ENCODE assay signal across 27 cellular contexts in genomic region chrX:19581786-19582185, GRCh38.
"Had no signal": no experiment of that assay in that cellular context is flagged by ENCODE, and none has a peak within 500 bp of the region (broad histone marks: within the 10 kb centered on the region; RNA-seq: fewer than 3 reads in every experiment).

No MANE protein-coding gene starts in this region.

- ATAC-seq: activated CD8-positive, alpha-beta memory T cell treated with anti-CD3 and anti-CD28 coated beads, Interleukin-2, amount 10 ng/mL, durations not matched to agents 7 days and 5 days; Panc1; SK-N-SH treated with all-trans-retinoic acid at 6 μM for 48 hours; T-cell; T-helper 17 cell had no signal

- H3K9me3 Mint-ChIP-seq: activated B cell treated with CpG ODN at 0.5 μM for 24 hours; activated CD4-positive, alpha-beta memory T cell treated with anti-CD3 and anti-CD28 coated beads, Interleukin-2, amount 10 ng/mL, durations not matched to agents 7 days and 5 days; activated naive CD4-positive, alpha-beta T cell treated with anti-CD3 and anti-CD28 coated beads, Interleukin-2, amount 10 ng/mL, durations not matched to agents 7 days and 5 days; activated T-cell treated with anti-CD3 and anti-CD28 coated beads, Interleukin-2, amount 50 U/mL, for 72 hours; T-cell had no signal

- H3K27me3 Mint-ChIP-seq: activated B cell treated with CpG ODN at 0.5 μM for 24 hours; activated CD4-positive, alpha-beta memory T cell treated with anti-CD3 and anti-CD28 coated beads, Interleukin-2, amount 10 ng/mL, durations not matched to agents 7 days and 5 days; activated CD8-positive, alpha-beta memory T cell treated with anti-CD3 and anti-CD28 coated beads, Interleukin-2, amount 10 ng/mL, durations not matched to agents 7 days and 5 days; activated naive CD4-positive, alpha-beta T cell treated with anti-CD3 and anti-CD28 coated beads, Interleukin-2, amount 10 ng/mL, durations not matched to agents 7 days and 5 days; T-cell; T-helper 17 cell had no signal

- H3K4me3 Mint-ChIP-seq: activated B cell treated with CpG ODN at 0.5 μM for 24 hours; activated CD4-positive, alpha-beta memory T cell treated with anti-CD3 and anti-CD28 coated beads, Interleukin-2, amount 10 ng/mL, durations not matched to agents 7 days and 5 days; activated CD8-positive, alpha-beta memory T cell treated with anti-CD3 and anti-CD28 coated beads, Interleukin-2, amount 10 ng/mL, durations not matched to agents 7 days and 5 days; activated naive CD4-positive, alpha-beta T cell treated with anti-CD3 and anti-CD28 coated beads, Interleukin-2, amount 10 ng/mL, durations not matched to agents 7 days and 5 days; activated T-cell treated with anti-CD3 and anti-CD28 coated beads, Interleukin-2, amount 50 U/mL, for 72 hours; brain; T-cell; T-helper 17 cell had no signal

- H3K4me1 Mint-ChIP-seq: activated CD4-positive, alpha-beta memory T cell treated with anti-CD3 and anti-CD28 coated beads, Interleukin-2, amount 10 ng/mL, durations not matched to agents 7 days and 5 days; activated naive CD4-positive, alpha-beta T cell treated with anti-CD3 and anti-CD28 coated beads, Interleukin-2, amount 10 ng/mL, durations not matched to agents 7 days and 5 days; brain had no signal

- H3K27ac Mint-ChIP-seq: activated B cell treated with CpG ODN at 0.5 μM for 24 hours; activated CD4-positive, alpha-beta memory T cell treated with anti-CD3 and anti-CD28 coated beads, Interleukin-2, amount 10 ng/mL, durations not matched to agents 7 days and 5 days; activated naive CD4-positive, alpha-beta T cell treated with anti-CD3 and anti-CD28 coated beads, Interleukin-2, amount 10 ng/mL, durations not matched to agents 7 days and 5 days; brain had no signal

- DNase-seq: activated B cell treated with CpG ODN at 0.5 μM for 24 hours; activated CD4-positive, alpha-beta memory T cell treated with anti-CD3 and anti-CD28 coated beads, Interleukin-2, amount 10 ng/mL, durations not matched to agents 7 days and 5 days; activated CD4-positive, alpha-beta T cell treated with anti-CD3 and anti-CD28 coated beads for 4 hours; activated CD4-positive, alpha-beta T cell treated with anti-CD3 and anti-CD28 coated beads, Interleukin-2, amount 50 U/mL, for 1 hour; activated CD4-positive, CD25-positive, alpha-beta regulatory T cell treated with anti-CD3 and anti-CD28 coated beads, Interleukin-2, amount 50 U/mL, for 72 hours; activated CD8-positive, alpha-beta memory T cell treated with anti-CD3 and anti-CD28 coated beads for 24 hours; activated CD8-positive, alpha-beta memory T cell treated with anti-CD3 and anti-CD28 coated beads, Interleukin-2, amount 10 ng/mL, durations not matched to agents 7 days and 5 days; activated CD8-positive, alpha-beta memory T cell treated with anti-CD3 and anti-CD28 coated beads, Interleukin-2, amount 50 U/mL, for 48 hours; activated gamma-delta T cell treated with Interleukin-2 at 50 U/mL for 16 hours; activated naive CD4-positive, alpha-beta T cell treated with anti-CD3 and anti-CD28 coated beads, Interleukin-2, amount 10 ng/mL, durations not matched to agents 7 days and 5 days; activated T-cell treated with anti-CD3 and anti-CD28 coated beads, Interleukin-2, amount 50 U/mL, for 72 hours; anterior cingulate cortex; MM.1S; MV-4-11; NCI-H1092; NCI-H1436 treated with DMSO at 0.1 percent for 48 hours; NCI-H1694 treated with DMSO at 0.1 percent for 48 hours; NCI-H2029; NCI-H345; NCI-H524 treated with DMSO at 0.1 percent for 48 hours; SHP77 treated with DMSO at 0.1 percent for 48 hours; T-cell; T-helper 17 cell; T-helper 9 cell had no signal
